In the genomic region with DNA sequence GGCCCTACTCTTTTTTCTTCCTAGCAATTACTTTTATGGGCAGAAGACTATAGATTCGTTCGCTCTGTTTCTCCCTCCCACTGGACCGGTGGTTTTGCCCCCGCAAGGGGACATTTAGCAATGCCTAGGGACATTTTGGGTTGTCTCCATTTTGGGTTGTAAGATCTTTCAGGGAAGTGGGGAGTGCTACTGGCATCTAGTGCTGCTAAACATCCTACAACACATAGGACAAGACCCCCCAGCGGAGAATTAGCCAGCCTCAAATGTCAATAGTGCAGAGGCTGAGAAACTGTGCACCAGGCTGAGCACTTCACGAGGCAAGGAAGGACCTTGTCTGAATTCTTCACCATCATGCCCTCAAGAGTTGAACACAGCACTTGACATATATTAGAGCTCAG, we compare ENCODE assay signal across 8 cellular contexts. TPM values are rescaled to one million over a fixed set of nuclear protein-coding genes. Genes with fewer than 3 reads are reported as not detected.
DNase-seq lines count a peak whose midpoint lies in the region; ATAC-seq and TF ChIP-seq lines count a peak whose summit lies in the region.

No MANE protein-coding gene starts in this region.

- no peak for DNase-seq in HCT116 (ENCODE audit: low read depth, low spot score)
- DNase-seq in adrenal gland = no peak
- DNase-seq in left lung = no peak
- peak; percentile 34 for DNase-seq in spleen
- DNase-seq in ecto neural progenitor cell (ENCODE audit: low spot score) = no peak
- no peak for DNase-seq in iPS-NIHi7 (ENCODE audit: extremely low spot score)

- RAD21 ChIA-PET in HCT116 (lab: Charles Lee; ENCODE audit: low non-redundant PET in 1 of 2, low total read pairs in 2 of 2, uncharacterized antibody in 2 of 2, unreplicated experiment in 2 of 2) = interaction anchor here (0.8 to 0.9 kb wide), 2 partner anchors 22 to 88 kb away, joined by 3 to 4 read pairs; no protein-coding TSS in a partner anchor

- ATAC-seq in HCT116 = no peak
- no peak for ATAC-seq in left lung
- no peak for ATAC-seq in GM18867 (IDR thresholded peaks at IDR 0.05; ENCODE audit: unreplicated experiment)
- ATAC-seq in activated CD4-positive, CD25-positive, alpha-beta regulatory T cell treated with anti-CD3 and anti-CD28 coated beads, Interleukin-2, amount 50 U/mL, for 24 hours = no peak

- 64 to 77% (median 75%) methylated on average over 5 to 6 of the region's 6 CpGs for WGBS in adrenal gland, 4 donors
- WGBS in spleen, 5 donors = 50 to 75% (median 60%) methylated on average over 6 of the region's 6 CpGs

- 0 out of 2 replicates have a peak, but pooled peaks cover 3% of the 10 kb centered on the region for H3K79me2 ChIP-seq in HCT116 (ENCODE audit: insufficient read depth, low read length)

- H3K36me3 ChIP-seq in HCT116 (ENCODE audit: control insufficient read depth in 1 of 2, insufficient read depth in 2 of 2, low read length in 2 of 2) (no peaks in the 10 kb centered on the region), adrenal gland (replicated peaks in 1 of 2) (no peaks in the 10 kb centered on the region), left lung (no peaks in the 10 kb centered on the region), spleen (no peaks in the 10 kb centered on the region)

- POLR2A ChIA-PET in HCT116 (lab: Charles Lee) = interaction anchor here (1.1 to 6.1 kb wide), 5 partner anchors 8 to 44 kb away, joined by 3 to 65 read pairs (median 4); no protein-coding TSS in a partner anchor

- H3K27ac ChIP-seq in HCT116 (ENCODE audit: low read depth, low read length) = peak overlapping the region; percentile 98
- H3K27ac ChIP-seq in adrenal gland = peak overlapping the region; percentile 95 to 99 (median 98)
- peak overlapping the region; percentile 95 to 98 for H3K27ac ChIP-seq in left lung
- peak overlapping the region; percentile 96 to 99 (median 98) for H3K27ac ChIP-seq in spleen

- H3K9me3 ChIP-seq in HCT116 (ENCODE audit: control insufficient read depth in 1 of 2, insufficient read depth in 1 of 2, low read depth in 1 of 2, low read length in 2 of 2) = no peaks in the 10 kb centered on the region
- no peaks in the 10 kb centered on the region for H3K9me3 ChIP-seq in adrenal gland (replicated peaks in 1 of 3)
- H3K9me3 ChIP-seq in left lung = no peaks in the 10 kb centered on the region
- H3K9me3 ChIP-seq in spleen = no peaks in the 10 kb centered on the region

- CTCF ChIA-PET in HCT116 (lab: Charles Lee) = interaction anchor here (1.3 kb wide), 1 partner anchor 23 kb away, joined by 9 read pairs; no protein-coding TSS in a partner anchor

- H3K4me3 ChIP-seq in HCT116 (replicated peaks in 1 of 2; ENCODE audit: low read depth in 1 of 2, low read length in 2 of 2) = no peak overlapping the region; a peak in 1 of 4 replicates
- H3K4me3 ChIP-seq in adrenal gland = no peak overlapping the region
- no peak overlapping the region for H3K4me3 ChIP-seq in left lung
- H3K4me3 ChIP-seq in spleen = peak overlapping the region in 1 of 8 donors; percentile 53

- H3K4me1 ChIP-seq in HCT116 (ENCODE audit: control insufficient read depth in 1 of 2, insufficient read depth in 2 of 2, low read length in 2 of 2) = peaks cover 59 to 61% of the 10 kb centered on the region in 2 experiments
- peaks cover 51 to 57% of the 10 kb centered on the region in 2 donors for H3K4me1 ChIP-seq in adrenal gland (replicated peaks in 1 of 2)
- peaks cover 50 to 68% of the 10 kb centered on the region in 2 donors for H3K4me1 ChIP-seq in left lung
- peaks cover 48 to 74% (median 65%) of the 10 kb centered on the region in 6 donors for H3K4me1 ChIP-seq in spleen

- peak overlapping the region; percentile 89 for H3K4me2 ChIP-seq in HCT116 (ENCODE audit: low read length)

- no TSS peak for BruUV-seq in HCT116 (replicated peaks; lab: Mats Ljungman, UMichigan)

- no peak for TF ChIP-seq CTCF in HCT116 (IDR thresholded peaks at IDR 0.05 in 2 of 3, conservative IDR thresholded peaks at IDR 0.05 in 1 of 3; ENCODE audit: borderline replicate concordance in 1 of 3, insufficient read depth in 1 of 3, low read depth in 2 of 3, low read length in 2 of 3)
- TF ChIP-seq CTCF in adrenal gland (IDR thresholded peaks at IDR 0.05) = no peak
- TF ChIP-seq CTCF in left lung (IDR thresholded peaks at IDR 0.05) = no peak
- TF ChIP-seq CTCF in spleen (IDR thresholded peaks at IDR 0.05 in 8 of 11, conservative IDR thresholded peaks at IDR 0.05 in 3 of 11) = no peak

- H3K9me2 ChIP-seq in HCT116 (ENCODE audit: insufficient read depth) = no peaks in the 10 kb centered on the region

- H2AFZ ChIP-seq in HCT116 (ENCODE audit: low read depth, low read length, poor library complexity, severe bottlenecking) = no peak overlapping the region

- H3K27me3 ChIP-seq in HCT116 (ENCODE audit: insufficient read depth, low read length) = no peaks in the 10 kb centered on the region
- H3K27me3 ChIP-seq in adrenal gland = no peaks in the 10 kb centered on the region
- H3K27me3 ChIP-seq in left lung = no peaks in the 10 kb centered on the region
- H3K27me3 ChIP-seq in spleen (replicated peaks in 1 of 7) = no peaks in the 10 kb centered on the region

- no peaks in the 10 kb centered on the region for H4K20me1 ChIP-seq in HCT116 (ENCODE audit: insufficient read depth)

- intact Hi-C loops in HCT116 (cut with micrococcal nuclease) (loop anchor here (2.0 kb wide), 1 partner anchor 42 kb away; no protein-coding TSS in a partner anchor), adrenal gland (cut with DNase I) (loop anchor here in 1 of 2 donors (5.0 kb wide), 1 partner anchor 84 kb away; no protein-coding TSS in a partner anchor), left lung (cut with DNase I) (no loop called here), spleen (cut with DNase I; ENCODE audit: low total_unique reads) (no loop called here)

- peak overlapping the region; percentile 84 for H3K9ac ChIP-seq in HCT116 (ENCODE audit: low read length)

- no peak for TF ChIP-seq RAD21 in HCT116 (IDR thresholded peaks at IDR 0.05; ENCODE audit: low read depth)

- TF ChIP-seq POLR2A in HCT116 (IDR thresholded peaks at IDR 0.05; ENCODE audit: borderline replicate concordance, extremely low read depth, insufficient read depth, insufficient read length) = no peak
- no peak for TF ChIP-seq POLR2A in adrenal gland (IDR thresholded peaks at IDR 0.05)
- no peak for TF ChIP-seq POLR2A in spleen (IDR thresholded peaks at IDR 0.05)

TF ChIP-seq in HCT116, 20 proteins besides CTCF, POLR2A, EP300 and RAD21:
- TF ChIP-seq, protein P1, sequence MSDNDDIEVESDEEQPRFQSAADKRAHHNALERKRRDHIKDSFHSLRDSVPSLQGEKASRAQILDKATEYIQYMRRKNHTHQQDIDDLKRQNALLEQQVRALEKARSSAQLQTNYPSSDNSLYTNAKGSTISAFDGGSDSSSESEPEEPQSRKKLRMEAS (IDR thresholded peaks at IDR 0.05) = no peak
- TF ChIP-seq, protein P2, sequence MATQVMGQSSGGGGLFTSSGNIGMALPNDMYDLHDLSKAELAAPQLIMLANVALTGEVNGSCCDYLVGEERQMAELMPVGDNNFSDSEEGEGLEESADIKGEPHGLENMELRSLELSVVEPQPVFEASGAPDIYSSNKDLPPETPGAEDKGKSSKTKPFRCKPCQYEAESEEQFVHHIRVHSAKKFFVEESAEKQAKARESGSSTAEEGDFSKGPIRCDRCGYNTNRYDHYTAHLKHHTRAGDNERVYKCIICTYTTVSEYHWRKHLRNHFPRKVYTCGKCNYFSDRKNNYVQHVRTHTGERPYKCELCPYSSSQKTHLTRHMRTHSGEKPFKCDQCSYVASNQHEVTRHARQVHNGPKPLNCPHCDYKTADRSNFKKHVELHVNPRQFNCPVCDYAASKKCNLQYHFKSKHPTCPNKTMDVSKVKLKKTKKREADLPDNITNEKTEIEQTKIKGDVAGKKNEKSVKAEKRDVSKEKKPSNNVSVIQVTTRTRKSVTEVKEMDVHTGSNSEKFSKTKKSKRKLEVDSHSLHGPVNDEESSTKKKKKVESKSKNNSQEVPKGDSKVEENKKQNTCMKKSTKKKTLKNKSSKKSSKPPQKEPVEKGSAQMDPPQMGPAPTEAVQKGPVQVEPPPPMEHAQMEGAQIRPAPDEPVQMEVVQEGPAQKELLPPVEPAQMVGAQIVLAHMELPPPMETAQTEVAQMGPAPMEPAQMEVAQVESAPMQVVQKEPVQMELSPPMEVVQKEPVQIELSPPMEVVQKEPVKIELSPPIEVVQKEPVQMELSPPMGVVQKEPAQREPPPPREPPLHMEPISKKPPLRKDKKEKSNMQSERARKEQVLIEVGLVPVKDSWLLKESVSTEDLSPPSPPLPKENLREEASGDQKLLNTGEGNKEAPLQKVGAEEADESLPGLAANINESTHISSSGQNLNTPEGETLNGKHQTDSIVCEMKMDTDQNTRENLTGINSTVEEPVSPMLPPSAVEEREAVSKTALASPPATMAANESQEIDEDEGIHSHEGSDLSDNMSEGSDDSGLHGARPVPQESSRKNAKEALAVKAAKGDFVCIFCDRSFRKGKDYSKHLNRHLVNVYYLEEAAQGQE (IDR thresholded peaks at IDR 0.05; ENCODE audit: low read depth) = no peak
- TF ChIP-seq EGR1 (IDR thresholded peaks at IDR 0.05; ENCODE audit: low read depth) = no peak
- TF ChIP-seq, protein P3, sequence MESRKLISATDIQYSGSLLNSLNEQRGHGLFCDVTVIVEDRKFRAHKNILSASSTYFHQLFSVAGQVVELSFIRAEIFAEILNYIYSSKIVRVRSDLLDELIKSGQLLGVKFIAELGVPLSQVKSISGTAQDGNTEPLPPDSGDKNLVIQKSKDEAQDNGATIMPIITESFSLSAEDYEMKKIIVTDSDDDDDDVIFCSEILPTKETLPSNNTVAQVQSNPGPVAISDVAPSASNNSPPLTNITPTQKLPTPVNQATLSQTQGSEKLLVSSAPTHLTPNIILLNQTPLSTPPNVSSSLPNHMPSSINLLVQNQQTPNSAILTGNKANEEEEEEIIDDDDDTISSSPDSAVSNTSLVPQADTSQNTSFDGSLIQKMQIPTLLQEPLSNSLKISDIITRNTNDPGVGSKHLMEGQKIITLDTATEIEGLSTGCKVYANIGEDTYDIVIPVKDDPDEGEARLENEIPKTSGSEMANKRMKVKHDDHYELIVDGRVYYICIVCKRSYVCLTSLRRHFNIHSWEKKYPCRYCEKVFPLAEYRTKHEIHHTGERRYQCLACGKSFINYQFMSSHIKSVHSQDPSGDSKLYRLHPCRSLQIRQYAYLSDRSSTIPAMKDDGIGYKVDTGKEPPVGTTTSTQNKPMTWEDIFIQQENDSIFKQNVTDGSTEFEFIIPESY (IDR thresholded peaks at IDR 0.05; ENCODE audit: extremely low read depth, insufficient replicate concordance, low read length) = no peak
- no peak for TF ChIP-seq EZH2phosphoT487 (IDR thresholded peaks at IDR 0.05; ENCODE audit: borderline replicate concordance)
- no peak for TF ChIP-seq FOSL1 (IDR thresholded peaks at IDR 0.05; ENCODE audit: low read depth)
- TF ChIP-seq TCF7L2 (IDR thresholded peaks at IDR 0.05; ENCODE audit: borderline replicate concordance, extremely low read depth, insufficient read depth, insufficient read length) = no peak
- TF ChIP-seq EZH2 (IDR thresholded peaks at IDR 0.05) = no peak
- no peak for TF ChIP-seq JUND (IDR thresholded peaks at IDR 0.05)

RNA-seq across cellular contexts. Expression of a gene that starts 4.8 kb away (rescaled TPM):
- 29.0 TPM for total RNA-seq in HCT116 (2021; ENCODE audit: unreplicated experiment)
- polyA plus RNA-seq in HCT116 (2012) = 16.1 and 18.2 TPM in 2 replicates
- 100 to 1,000 TPM in 2 of 8 donors, 10 to 100 TPM in 6; 58.4 to 116 (median 70.5) TPM for total RNA-seq in adrenal gland
- 10 to 100 TPM; 37.0 to 83.9 (median 64.1) TPM for polyA plus RNA-seq in adrenal gland
- 10 to 100 TPM; 38.9 to 39.8 TPM for total RNA-seq in left lung
- total RNA-seq in spleen = 10 to 100 TPM; 30.3 to 64.0 (median 56.0) TPM
- 10 to 100 TPM; 12.5 to 16.8 (median 15.6) TPM for polyA plus RNA-seq in spleen
